Comparison of ENCODE assay signal across 8 cellular contexts in genomic region chr5:149264432-149265069, GRCh38. TPM values are rescaled to one million over a fixed set of nuclear protein-coding genes. Genes with fewer than 3 reads are reported as not detected.
A peak's percentile ranks its signal among the peaks of the same experiment; 100 is the strongest.
DNase-seq lines count a peak whose midpoint lies in the region; ATAC-seq and TF ChIP-seq lines count a peak whose summit lies in the region.

No MANE protein-coding gene starts in this region.

- no peaks in the 10 kb centered on the region for H3K4me1 Mint-ChIP-seq in activated T-helper 1 cell treated with anti-CD3 and anti-CD28 coated beads, Interleukin-12 subunit alpha, Interleukin-12 subunit beta, Interleukin-2, Interleukin-4 antibody, amounts not matched to agents 30 ng/mL and 10 ng/mL and 1 ng/mL, durations not matched to agents 14 hours and 24 hours and 36 hours (ENCODE audit: low read depth)

- no peaks in the 10 kb centered on the region for H3K9me3 ChIP-seq in tibial artery

- DNase-seq in activated T-helper 1 cell treated with Interleukin-2 at 50 U/mL for 16 hours (ENCODE audit: low read depth) (peak; percentile 41), NCI-H748 (lab: John Stamatoyannopoulos, UW; ENCODE audit: unreplicated experiment) (peak; percentile 73), iPS-NIHi7 (ENCODE audit: extremely low spot score) (peak; percentile 86), tibial artery (no peak)
- DNase-seq in activated T-helper 1 cell treated with anti-CD3 and anti-CD28 coated beads, Interleukin-12 subunit alpha, Interleukin-12 subunit beta, Interleukin-2, Interleukin-4 antibody, amounts not matched to agents 30 ng/mL and 10 ng/mL and 1 ng/mL, durations not matched to agents 14 hours and 24 hours and 36 hours (ENCODE audit: low spot score) = no peak
- DNase-seq in activated effector memory CD4-positive, alpha-beta T cell treated with anti-CD3 and anti-CD28 coated beads, Interleukin-2, amount 50 U/mL, for 16 hours = peak; percentile 76
- DNase-seq in stimulated activated naive CD8-positive, alpha-beta T cell treated with anti-CD3 and anti-CD28 coated beads, Interleukin-15, Interleukin-2, amounts not matched to agents 100 U/mL and 50 U/mL, for 24 hours = peak; percentile 46

- H3K36me3 ChIP-seq in tibial artery = no peaks in the 10 kb centered on the region

- H3K27ac ChIP-seq in tibial artery = no peak overlapping the region

- H3K9me3 Mint-ChIP-seq in activated T-helper 1 cell treated with anti-CD3 and anti-CD28 coated beads, Interleukin-12 subunit alpha, Interleukin-12 subunit beta, Interleukin-2, Interleukin-4 antibody, amounts not matched to agents 30 ng/mL and 10 ng/mL and 1 ng/mL, durations not matched to agents 14 hours and 24 hours and 36 hours = no peaks in the 10 kb centered on the region

- TF ChIP-seq CTCF in tibial artery (IDR thresholded peaks at IDR 0.05) = peak in 1 of 2 experiments; percentile 7

- peaks cover 0 to 12% of the 10 kb centered on the region in 2 donors for H3K27me3 ChIP-seq in tibial artery

- H3K4me1 ChIP-seq in tibial artery = no peaks in the 10 kb centered on the region

- no peak overlapping the region for H3K4me3 ChIP-seq in tibial artery

- H3K4me3 Mint-ChIP-seq in activated T-helper 1 cell treated with anti-CD3 and anti-CD28 coated beads, Interleukin-12 subunit alpha, Interleukin-12 subunit beta, Interleukin-2, Interleukin-4 antibody, amounts not matched to agents 30 ng/mL and 10 ng/mL and 1 ng/mL, durations not matched to agents 14 hours and 24 hours and 36 hours = no peak overlapping the region

- H3K36me3 Mint-ChIP-seq in activated T-helper 1 cell treated with anti-CD3 and anti-CD28 coated beads, Interleukin-12 subunit alpha, Interleukin-12 subunit beta, Interleukin-2, Interleukin-4 antibody, amounts not matched to agents 30 ng/mL and 10 ng/mL and 1 ng/mL, durations not matched to agents 14 hours and 24 hours and 36 hours (ENCODE audit: low read depth) = no peaks in the 10 kb centered on the region

- H3K27me3 Mint-ChIP-seq in activated T-helper 1 cell treated with anti-CD3 and anti-CD28 coated beads, Interleukin-12 subunit alpha, Interleukin-12 subunit beta, Interleukin-2, Interleukin-4 antibody, amounts not matched to agents 30 ng/mL and 10 ng/mL and 1 ng/mL, durations not matched to agents 14 hours and 24 hours and 36 hours (ENCODE audit: insufficient read depth) = peaks cover 16% of the 10 kb centered on the region

- no peak overlapping the region for H3K27ac Mint-ChIP-seq in activated T-helper 1 cell treated with anti-CD3 and anti-CD28 coated beads, Interleukin-12 subunit alpha, Interleukin-12 subunit beta, Interleukin-2, Interleukin-4 antibody, amounts not matched to agents 30 ng/mL and 10 ng/mL and 1 ng/mL, durations not matched to agents 14 hours and 24 hours and 36 hours

- ATAC-seq in HG02981 (IDR thresholded peaks at IDR 0.05; ENCODE audit: unreplicated experiment) = peak; percentile 88
- peak; percentile 73 for ATAC-seq in stimulated activated naive CD8-positive, alpha-beta T cell treated with anti-CD3 and anti-CD28 coated beads, Interleukin-15, Interleukin-2, amounts not matched to agents 100 U/mL and 50 U/mL, for 24 hours

- intact Hi-C loops in activated T-helper 1 cell treated with anti-CD3 and anti-CD28 coated beads, Interleukin-12 subunit alpha, Interleukin-12 subunit beta, Interleukin-2, Interleukin-4 antibody, amounts not matched to agents 30 ng/mL and 10 ng/mL and 1 ng/mL, durations not matched to agents 14 hours and 24 hours and 36 hours (cut with micrococcal nuclease) = loop anchor here (1.0 to 10.0 kb wide), 2 partner anchors 80 to 123 kb away; partner anchors contain the start of gene ABLIM3
- intact Hi-C loops in tibial artery (cut with DNase I; ENCODE audit: low total_unique reads) = no loop called here

RNA-seq across cellular contexts. Expression of gene AFAP1L1, which starts 7.1 kb away (rescaled TPM):
- not detected in 2 replicates for total RNA-seq in activated T-helper 1 cell treated with anti-CD3 and anti-CD28 coated beads, Interleukin-12 subunit alpha, Interleukin-12 subunit beta, Interleukin-2, Interleukin-4 antibody, amounts not matched to agents 30 ng/mL and 10 ng/mL and 1 ng/mL, durations not matched to agents 14 hours and 24 hours and 36 hours

Comparison
In these comparisons a context has a peak if more than half of its experiments do, and no peak if none do; other contexts are left out.
1. DNase-seq: peak in activated T-helper 1 cell treated with Interleukin-2 at 50 U/mL for 16 hours (single experiment), NCI-H748 (single experiment), activated effector memory CD4-positive, alpha-beta T cell treated with anti-CD3 and anti-CD28 coated beads, Interleukin-2, amount 50 U/mL, for 16 hours (single experiment), iPS-NIHi7 (single experiment) and stimulated activated naive CD8-positive, alpha-beta T cell treated with anti-CD3 and anti-CD28 coated beads, Interleukin-15, Interleukin-2, amounts not matched to agents 100 U/mL and 50 U/mL, for 24 hours (single experiment); none in activated T-helper 1 cell treated with anti-CD3 and anti-CD28 coated beads, Interleukin-12 subunit alpha, Interleukin-12 subunit beta, Interleukin-2, Interleukin-4 antibody, amounts not matched to agents 30 ng/mL and 10 ng/mL and 1 ng/mL, durations not matched to agents 14 hours and 24 hours and 36 hours (single experiment) and tibial artery (0 of 2).